In genomic region chr18:57461652-57462269, GRCh38 we compare ENCODE assay signal across 17 cellular contexts. TPM values are rescaled to one million over a fixed set of nuclear protein-coding genes. Genes with fewer than 3 reads are reported as not detected.
A peak's percentile ranks its signal among the peaks of the same experiment; 100 is the strongest.
DNase-seq lines count a peak whose midpoint lies in the region; ATAC-seq, FAIRE-seq and TF ChIP-seq lines count a peak whose summit lies in the region.
"Had no signal": no experiment of that assay in that cellular context is flagged by ENCODE, and none has a peak within 500 bp of the region (broad histone marks: within the 10 kb centered on the region; RNA-seq: fewer than 3 reads in every experiment).

No MANE protein-coding gene starts in this region.

- DNase-seq in Calu3 (peak; percentile 24), NCI-H446 treated with DMSO at 0.1 percent for 48 hours (lab: John Stamatoyannopoulos, UW) (peak; percentile 79), HepG2 (ENCODE audit: low spot score) (no peak)
- no peak for DNase-seq in naive thymus-derived CD4-positive, alpha-beta T cell
- DNase-seq in stimulated activated naive CD8-positive, alpha-beta T cell treated with anti-CD3 and anti-CD28 coated beads, Interleukin-15, Interleukin-2, amounts not matched to agents 100 U/mL and 50 U/mL, for 24 hours = no peak
- DNase-seq: 8988T; AML-193; CD4-positive, CD25-positive, alpha-beta regulatory T cell; DMS79; GOT3; H9 had no signal

- no peak overlapping the region for H3K9ac ChIP-seq in HepG2 (ENCODE audit: insufficient read depth, low read depth, low read length)
- H3K9ac ChIP-seq: BLaER1 treated with 17β-estradiol and CSF1 and Interleukin-3, amounts not matched to agents 10 nM and 100 nM had no signal

- TF ChIP-seq EP300 in HepG2 (IDR thresholded peaks at IDR 0.05; ENCODE audit: low read depth in 2 of 2, low read length in 2 of 2) (no peak), HepG2 (CRISPR knock-in tag; IDR thresholded peaks at IDR 0.05; ENCODE audit: borderline replicate concordance) (no peak)

- H3K79me2 ChIP-seq in HepG2 (ENCODE audit: insufficient read depth, low read length) = no peaks in the 10 kb centered on the region

- BruUV-seq in Calu3 (replicated peaks; lab: Mats Ljungman, UMichigan) (no TSS peak), HepG2 (replicated peaks; lab: Mats Ljungman, UMichigan) (no TSS peak)

- ATAC-seq in HepG2 (no peak; the same call in 2 of the 3 replicates), HG02642 (IDR thresholded peaks at IDR 0.05; ENCODE audit: poor library complexity, unreplicated experiment) (no peak)
- peak; percentile 27 for ATAC-seq in stimulated activated memory B cell treated with anti-CD40 and anti-IgM and Interleukin-4, amounts not matched to agents 10 μg/mL and 1 μg/mL and 100 μg/mL, for 72 hours
- ATAC-seq in naive thymus-derived CD4-positive, alpha-beta T cell = no peak
- no peak for ATAC-seq in stimulated activated naive CD8-positive, alpha-beta T cell treated with anti-CD3 and anti-CD28 coated beads, Interleukin-15, Interleukin-2, amounts not matched to agents 100 U/mL and 50 U/mL, for 24 hours
- ATAC-seq: K562 had no signal

- no peak for TF ChIP-seq CTCF in Calu3 (IDR thresholded peaks at IDR 0.05; ENCODE audit: unreplicated experiment)
- no peak for TF ChIP-seq CTCF in HepG2 (CRISPR knock-in tag; IDR thresholded peaks at IDR 0.05)

- peaks cover 91% of the 10 kb centered on the region for H3K36me3 Mint-ChIP-seq in Calu3 (ENCODE audit: insufficient read depth, unreplicated experiment)
- H3K36me3 Mint-ChIP-seq in stimulated activated memory B cell treated with anti-CD40 and anti-IgM and Interleukin-4, amounts not matched to agents 10 μg/mL and 1 μg/mL and 100 μg/mL, for 72 hours = no peaks in the 10 kb centered on the region
- H3K36me3 Mint-ChIP-seq in naive thymus-derived CD4-positive, alpha-beta T cell = no peaks in the 10 kb centered on the region
- H3K36me3 Mint-ChIP-seq: CD4-positive, CD25-positive, alpha-beta regulatory T cell had no signal

- no peaks in the 10 kb centered on the region for H3K9me3 Mint-ChIP-seq in Calu3 (ENCODE audit: low read depth, unreplicated experiment)
- H3K9me3 Mint-ChIP-seq in stimulated activated memory B cell treated with anti-CD40 and anti-IgM and Interleukin-4, amounts not matched to agents 10 μg/mL and 1 μg/mL and 100 μg/mL, for 72 hours = peaks cover 10% of the 10 kb centered on the region
- peaks cover 0 to 6% (median 2%) of the 10 kb centered on the region in 11 donors for H3K9me3 Mint-ChIP-seq in naive thymus-derived CD4-positive, alpha-beta T cell
- H3K9me3 Mint-ChIP-seq: H9 had no signal

- peaks cover 49% of the 10 kb centered on the region for H3K4me1 Mint-ChIP-seq in Calu3 (ENCODE audit: low read depth, unreplicated experiment)
- peaks cover 4% of the 10 kb centered on the region for H3K4me1 Mint-ChIP-seq in stimulated activated memory B cell treated with anti-CD40 and anti-IgM and Interleukin-4, amounts not matched to agents 10 μg/mL and 1 μg/mL and 100 μg/mL, for 72 hours
- no peaks in the 10 kb centered on the region for H3K4me1 Mint-ChIP-seq in naive thymus-derived CD4-positive, alpha-beta T cell
- H3K4me1 Mint-ChIP-seq: CD4-positive, CD25-positive, alpha-beta regulatory T cell; H9 had no signal

- no peaks in the 10 kb centered on the region for H3K9me3 ChIP-seq in HepG2 (ENCODE audit: low read length)
- H3K9me3 ChIP-seq in naive thymus-derived CD4-positive, alpha-beta T cell (ENCODE audit: control insufficient read depth in 2 of 3, low read length in 3 of 3) = no peaks in the 10 kb centered on the region

- no peak for FAIRE-seq in HepG2 (lab: Jason Lieb, UNC)
- FAIRE-seq: G401.6, GM12891, K562 had no signal

- CTCF ChIA-PET in Calu3 (lab: Charles Lee) (no interaction called here), HepG2 (lab: Yijun Ruan, JAX; ENCODE audit: low intra/inter-chr PET ratio, low total read pairs) (no interaction called here)
- CTCF ChIA-PET in naive thymus-derived CD4-positive, alpha-beta T cell (lab: Charles Lee) = no interaction called here

- no peaks in the 10 kb centered on the region; a peak in 2 of 5 replicates for H3K36me3 ChIP-seq in HepG2 (replicated peaks in 1 of 2; ENCODE audit: control insufficient read depth in 1 of 2, insufficient read depth in 2 of 2, low read length in 2 of 2)
- H3K36me3 ChIP-seq in naive thymus-derived CD4-positive, alpha-beta T cell (ENCODE audit: control insufficient read depth in 2 of 3, insufficient read depth in 3 of 3, low read length in 3 of 3) = no peaks in the 10 kb centered on the region
- H3K36me3 ChIP-seq: BLaER1 treated with 17β-estradiol and CSF1 and Interleukin-3, amounts not matched to agents 10 nM and 100 nM had no signal

- H3K4me3 ChIP-seq in HepG2 (replicated peaks in 1 of 3; ENCODE audit: insufficient read depth in 1 of 3, low read depth in 2 of 3, low read length in 3 of 3) = no peak overlapping the region
- no peak overlapping the region for H3K4me3 ChIP-seq in naive thymus-derived CD4-positive, alpha-beta T cell (ENCODE audit: low read length)
- H3K4me3 ChIP-seq: BLaER1 treated with 17β-estradiol and CSF1 and Interleukin-3, amounts not matched to agents 10 nM and 100 nM; K562 had no signal

- in situ Hi-C loops in HepG2 (cut with HindIII; ENCODE audit: extremely low pct_ligation_motif_present, low pct_unique_long_range_greater_than_20kb) = no loop called here

- no peaks in the 10 kb centered on the region for H4K20me1 ChIP-seq in HepG2 (ENCODE audit: insufficient read depth, low read length)
- H4K20me1 ChIP-seq: BLaER1 treated with 17β-estradiol and CSF1 and Interleukin-3, amounts not matched to agents 10 nM and 100 nM had no signal

- H3K4me1 ChIP-seq in HepG2 (ENCODE audit: insufficient read depth, low read length) = peaks cover 14% of the 10 kb centered on the region
- H3K4me1 ChIP-seq in naive thymus-derived CD4-positive, alpha-beta T cell (ENCODE audit: control insufficient read depth in 2 of 2, insufficient read depth in 2 of 2, low read length in 2 of 2) = no peaks in the 10 kb centered on the region

- H3K27me3 ChIP-seq in HepG2 (ENCODE audit: control insufficient read depth in 1 of 2, insufficient read depth in 2 of 2, low read length in 2 of 2) = no peaks in the 10 kb centered on the region
- no peaks in the 10 kb centered on the region for H3K27me3 ChIP-seq in naive thymus-derived CD4-positive, alpha-beta T cell (ENCODE audit: control insufficient read depth in 2 of 2, insufficient read depth in 2 of 2, low read length in 2 of 2)
- H3K27me3 ChIP-seq: BLaER1 treated with 17β-estradiol and CSF1 and Interleukin-3, amounts not matched to agents 10 nM and 100 nM had no signal

- no peak overlapping the region for H2AFZ ChIP-seq in HepG2 (ENCODE audit: low read length)

- POLR2A ChIA-PET in HepG2 (lab: Yijun Ruan, JAX) = no interaction called here
- POLR2A ChIA-PET in naive thymus-derived CD4-positive, alpha-beta T cell (lab: Charles Lee) = no interaction called here

- intact Hi-C loops in Calu3 (cut with micrococcal nuclease; ENCODE audit: unreplicated experiment) = no loop called here
- intact Hi-C loops in HepG2 (cut with micrococcal nuclease; ENCODE audit: unreplicated experiment) = no loop called here
- intact Hi-C loops in naive thymus-derived CD4-positive, alpha-beta T cell (cut with micrococcal nuclease) = no loop called here

- no peak overlapping the region for H3K27ac Mint-ChIP-seq in Calu3 (ENCODE audit: unreplicated experiment)
- H3K27ac Mint-ChIP-seq in stimulated activated memory B cell treated with anti-CD40 and anti-IgM and Interleukin-4, amounts not matched to agents 10 μg/mL and 1 μg/mL and 100 μg/mL, for 72 hours = no peak overlapping the region
- H3K27ac Mint-ChIP-seq in naive thymus-derived CD4-positive, alpha-beta T cell = no peak overlapping the region
- H3K27ac Mint-ChIP-seq: CD4-positive, CD25-positive, alpha-beta regulatory T cell; H9 had no signal

- no peaks in the 10 kb centered on the region for H3K27me3 Mint-ChIP-seq in Calu3 (ENCODE audit: unreplicated experiment)
- H3K27me3 Mint-ChIP-seq in stimulated activated memory B cell treated with anti-CD40 and anti-IgM and Interleukin-4, amounts not matched to agents 10 μg/mL and 1 μg/mL and 100 μg/mL, for 72 hours = peaks cover 28% of the 10 kb centered on the region
- H3K27me3 Mint-ChIP-seq in naive thymus-derived CD4-positive, alpha-beta T cell = peaks cover 2 to 41% (median 29%) of the 10 kb centered on the region in 5 donors

- no peak for TF ChIP-seq RAD21 in HepG2 (CRISPR knock-in tag; IDR thresholded peaks at IDR 0.05)

- no peak overlapping the region for H3K4me2 ChIP-seq in HepG2 (ENCODE audit: low read depth, low read length)
- H3K4me2 ChIP-seq: BLaER1 treated with 17β-estradiol and CSF1 and Interleukin-3, amounts not matched to agents 10 nM and 100 nM had no signal

- 93% methylated on average over 3 of the region's 3 CpGs for WGBS in HepG2 (ENCODE audit: low lambda C conversion rate)

- H3K27ac ChIP-seq in HepG2 (ENCODE audit: extremely low read length, insufficient read depth, low read length) = no peak overlapping the region
- H3K27ac ChIP-seq in naive thymus-derived CD4-positive, alpha-beta T cell (ENCODE audit: low read depth, low read length) = no peak overlapping the region
- H3K27ac ChIP-seq: BLaER1 treated with 17β-estradiol and CSF1 and Interleukin-3, amounts not matched to agents 10 nM and 100 nM had no signal

- TF ChIP-seq POLR2A in HepG2 (IDR thresholded peaks at IDR 0.05; ENCODE audit: insufficient read depth in 1 of 2, low read depth in 2 of 2, low read length in 2 of 2) = no peak

- H3K4me3 Mint-ChIP-seq in Calu3 (ENCODE audit: low read depth, unreplicated experiment) = no peak overlapping the region
- no peak overlapping the region for H3K4me3 Mint-ChIP-seq in stimulated activated memory B cell treated with anti-CD40 and anti-IgM and Interleukin-4, amounts not matched to agents 10 μg/mL and 1 μg/mL and 100 μg/mL, for 72 hours
- no peak overlapping the region for H3K4me3 Mint-ChIP-seq in naive thymus-derived CD4-positive, alpha-beta T cell
- H3K4me3 Mint-ChIP-seq: CD4-positive, CD25-positive, alpha-beta regulatory T cell; H9 had no signal

RNA-seq across cellular contexts. Expression of gene ONECUT2, which starts 26.6 kb away (rescaled TPM):
- total RNA-seq in Calu3 (2022) (182 and 209 TPM in 2 replicates), HepG2 (2016; rRNA removed; fragmentation: Illumina TruSeq; extraction: Trizol) (3.0 and 6.2 TPM in 2 replicates)
- 0.30 and 0.35 TPM in 2 replicates for total RNA-seq in HepG2 (2016; cell fraction: cytosol; rRNA removed; fragmentation: Illumina TruSeq; extraction: Trizol; ENCODE audit: low read depth)
- total RNA-seq in HepG2 (2016; cell fraction: insoluble cytoplasmic fraction; rRNA removed; fragmentation: Illumina TruSeq; extraction: Trizol) = 2.5 and 5.8 TPM in 2 replicates
- 2.0 and 2.3 TPM in 2 replicates for total RNA-seq in HepG2 (2016; cell fraction: membrane; rRNA removed; fragmentation: Illumina TruSeq; extraction: Trizol)
- total RNA-seq in HepG2 (2016; cell fraction: nucleus; rRNA removed; fragmentation: Illumina TruSeq; extraction: Trizol) = 7.8 and 8.6 TPM in 2 replicates
- polyA plus RNA-seq in HepG2 (2011; rRNA removed) = 3.2 and 3.7 TPM in 2 replicates
- 0.94 and 2.0 TPM in 2 replicates for polyA plus RNA-seq in HepG2 (2011; cell fraction: cytosol; rRNA removed)
- polyA plus RNA-seq in HepG2 (2011; cell fraction: nucleus; rRNA removed) = 5.2 and 8.5 TPM in 2 replicates
- 5.7 and 6.4 TPM in 2 replicates for polyA plus RNA-seq in HepG2 (2012)
- 0.16 and 0.31 TPM in 2 replicates for polyA plus RNA-seq in HepG2 (2016; cell fraction: cytosol; fragmentation: Illumina TruSeq; extraction: Trizol; ENCODE audit: low read depth)
- 3.3 TPM in 2 replicates for polyA plus RNA-seq in HepG2 (2016; cell fraction: insoluble cytoplasmic fraction; fragmentation: Illumina TruSeq; extraction: Trizol; ENCODE audit: low read depth)
- 0.70 and 0.78 TPM in 2 replicates for polyA plus RNA-seq in HepG2 (2016; cell fraction: membrane; fragmentation: Illumina TruSeq; extraction: Trizol; ENCODE audit: low read depth)
- 8.3 and 9.1 TPM in 2 replicates for polyA plus RNA-seq in HepG2 (2016; cell fraction: nucleus; fragmentation: Illumina TruSeq; extraction: Trizol; ENCODE audit: insufficient read depth, low read depth)
- 3.8 and 10.8 TPM in 2 replicates for polyA minus RNA-seq in HepG2 (2011; rRNA and poly(A)+ RNA removed; ENCODE audit: low replicate concordance)
- polyA minus RNA-seq in HepG2 (2011; cell fraction: cytosol; rRNA and poly(A)+ RNA removed) = 4.7 and 7.6 TPM in 2 replicates
- polyA minus RNA-seq in HepG2 (2011; cell fraction: nucleus; rRNA and poly(A)+ RNA removed) = 13.3 and 20.5 TPM in 2 replicates
- not detected for total RNA-seq in naive thymus-derived CD4-positive, alpha-beta T cell
- polyA plus RNA-seq in naive thymus-derived CD4-positive, alpha-beta T cell = not detected
- total RNA-seq: CD4-positive, CD25-positive, alpha-beta regulatory T cell had no signal
- polyA plus RNA-seq: CD4-positive, CD25-positive, alpha-beta regulatory T cell had no signal

Comparison
In these comparisons a context has a peak if more than half of its experiments do, and no peak if none do; other contexts are left out.
1. DNase-seq: peak in Calu3 (single experiment) and NCI-H446 treated with DMSO at 0.1 percent for 48 hours (single experiment); none in HepG2 (single experiment), naive thymus-derived CD4-positive, alpha-beta T cell (0 of 9) and stimulated activated naive CD8-positive, alpha-beta T cell treated with anti-CD3 and anti-CD28 coated beads, Interleukin-15, Interleukin-2, amounts not matched to agents 100 U/mL and 50 U/mL, for 24 hours (single experiment).
2. RNA of gene ONECUT2, which starts 26.6 kb away (total RNA-seq): 182 to 209 TPM in Calu3; 0.30 to 8.6 TPM in HepG2 and not detected in naive thymus-derived CD4-positive, alpha-beta T cell; every median in the first group is over 10 times any median in the second.